In the genomic region with DNA sequence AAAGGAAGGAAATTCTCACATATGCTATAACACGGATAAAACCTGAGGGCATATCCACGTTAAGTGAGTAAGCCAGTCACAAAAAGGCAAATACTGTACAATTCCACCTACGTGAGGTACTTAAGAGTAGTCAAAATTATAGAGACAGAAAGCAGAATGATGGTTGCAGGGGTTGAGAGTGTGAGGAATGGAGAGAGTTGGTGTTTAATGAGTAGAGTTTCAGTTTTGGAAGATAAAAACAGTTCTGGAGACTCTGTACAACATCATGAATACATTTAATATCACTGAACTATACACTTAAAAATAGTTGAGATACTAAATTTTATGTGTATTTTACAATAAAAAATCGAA, we compare ENCODE assay signal across 19 cellular contexts.
"Had no signal": no experiment of that assay in that cellular context is flagged by ENCODE, and none has a peak within 500 bp of the region (broad histone marks: within the 10 kb centered on the region; RNA-seq: fewer than 3 reads in every experiment).

No MANE protein-coding gene starts in this region.

- H3K27ac Mint-ChIP-seq: activated CD4-positive, alpha-beta memory T cell treated with anti-CD3 and anti-CD28 coated beads, Interleukin-2, amount 10 ng/mL, durations not matched to agents 7 days and 5 days; activated naive CD4-positive, alpha-beta T cell treated with anti-CD3 and anti-CD28 coated beads, Interleukin-2, amount 50 U/mL, for 24 hours; dendritic cell treated with granulocyte-macrophage colony-stimulating factor and Interleukin-4, amounts not matched to agents 40 ng/mL and 50 ng/mL, for 4 days; nephron; stimulated activated naive CD8-positive, alpha-beta T cell treated with anti-CD3 and anti-CD28 coated beads, Interleukin-15, Interleukin-2, amounts not matched to agents 100 ng/mL and 50 ng/mL, for 24 hours had no signal

- H3K4me1 Mint-ChIP-seq: nephron had no signal

- H3K4me3 ChIP-seq: esophagus squamous epithelium, hepatocyte, lung, tibial nerve, uterus had no signal

- DNase-seq: activated CD4-positive, alpha-beta memory T cell treated with anti-CD3 and anti-CD28 coated beads, Interleukin-2, amount 10 ng/mL, durations not matched to agents 7 days and 5 days; activated CD4-positive, alpha-beta T cell treated with anti-CD3 and anti-CD28 coated beads for 48 hours; activated CD4-positive, CD25-positive, alpha-beta regulatory T cell; activated gamma-delta T cell; activated T-cell treated with anti-CD3 and anti-CD28 coated beads, Interleukin-2, amount 50 U/mL, for 1 hour; effector memory CD4-positive, alpha-beta T cell; esophagus squamous epithelium; midbrain; occipital lobe; posterior cingulate gyrus; stimulated activated CD4-positive, alpha-beta T cell treated with anti-CD3 and anti-CD28 coated beads, Interleukin-2, amount 100 ng/mL, for 24 hours; uterus had no signal

- H3K9me3 ChIP-seq: esophagus squamous epithelium, uterus had no signal

- H3K4me1 ChIP-seq: esophagus squamous epithelium, tibial nerve, uterus had no signal

- H3K9me3 Mint-ChIP-seq: dendritic cell treated with granulocyte-macrophage colony-stimulating factor and Interleukin-4, amounts not matched to agents 40 ng/mL and 50 ng/mL, for 4 days; stimulated activated naive CD8-positive, alpha-beta T cell treated with anti-CD3 and anti-CD28 coated beads, Interleukin-15, Interleukin-2, amounts not matched to agents 100 ng/mL and 50 ng/mL, for 24 hours had no signal

- H3K27me3 ChIP-seq: esophagus squamous epithelium, hepatocyte, tibial nerve, uterus had no signal

- H3K4me3 Mint-ChIP-seq: activated CD4-positive, alpha-beta memory T cell treated with anti-CD3 and anti-CD28 coated beads, Interleukin-2, amount 10 ng/mL, durations not matched to agents 7 days and 5 days; activated naive CD4-positive, alpha-beta T cell treated with anti-CD3 and anti-CD28 coated beads, Interleukin-2, amount 50 U/mL, for 24 hours; dendritic cell treated with granulocyte-macrophage colony-stimulating factor and Interleukin-4, amounts not matched to agents 40 ng/mL and 50 ng/mL, for 4 days; nephron; stimulated activated naive CD8-positive, alpha-beta T cell treated with anti-CD3 and anti-CD28 coated beads, Interleukin-15, Interleukin-2, amounts not matched to agents 100 ng/mL and 50 ng/mL, for 24 hours had no signal

- H3K27ac ChIP-seq: esophagus squamous epithelium, hepatocyte, tibial nerve, uterus had no signal

- H3K27me3 Mint-ChIP-seq: activated CD4-positive, alpha-beta memory T cell treated with anti-CD3 and anti-CD28 coated beads, Interleukin-2, amount 10 ng/mL, durations not matched to agents 7 days and 5 days; activated naive CD4-positive, alpha-beta T cell treated with anti-CD3 and anti-CD28 coated beads, Interleukin-2, amount 50 U/mL, for 24 hours; dendritic cell treated with granulocyte-macrophage colony-stimulating factor and Interleukin-4, amounts not matched to agents 40 ng/mL and 50 ng/mL, for 4 days; stimulated activated naive CD8-positive, alpha-beta T cell treated with anti-CD3 and anti-CD28 coated beads, Interleukin-15, Interleukin-2, amounts not matched to agents 100 ng/mL and 50 ng/mL, for 24 hours had no signal
